ENCODE assay signal across 23 cellular contexts in genomic region chr16:79668502-79668901, GRCh38.
DNase-seq lines count a peak whose midpoint lies in the region; ATAC-seq and TF ChIP-seq lines count a peak whose summit lies in the region.
"Had no signal": no experiment of that assay in that cellular context is flagged by ENCODE, and none has a peak within 500 bp of the region (broad histone marks: within the 10 kb centered on the region; RNA-seq: fewer than 3 reads in every experiment).

No MANE protein-coding gene starts in this region.

- H2BK120ac ChIP-seq in mesendoderm (ENCODE audit: low read depth, low read length) = no peak overlapping the region

- H3K27me3 ChIP-seq in esophagus muscularis mucosa = no peaks in the 10 kb centered on the region
- no peaks in the 10 kb centered on the region for H3K27me3 ChIP-seq in mesendoderm (ENCODE audit: insufficient read depth, low read length, poor library complexity)
- H3K27me3 ChIP-seq: BE2C; BLaER1 treated with 17β-estradiol and CSF1 and Interleukin-3, amounts not matched to agents 10 nM and 100 nM had no signal

- no peak overlapping the region for H3K23ac ChIP-seq in mesendoderm (ENCODE audit: low read length)

- peak; percentile 11 to 12 for DNase-seq in activated T-cell treated with anti-CD3 and anti-CD28 coated beads, Interleukin-2, amount 50 U/mL, for 72 hours
- DNase-seq in activated T-cell treated with anti-CD3 and anti-CD28 coated beads, Interleukin-2, amount 50 U/mL, for 1 hour = no peak
- peak; percentile 61 for DNase-seq in activated CD4-positive, alpha-beta memory T cell treated with anti-CD3 and anti-CD28 coated beads for 36 hours
- peak; percentile 24 for DNase-seq in esophagus muscularis mucosa (ENCODE audit: extremely low spot score)
- DNase-seq in mesendoderm = no peak
- no peak for DNase-seq in Kasumi-1 (lab: John Stamatoyannopoulos, UW)
- DNase-seq: 8988T; ACHN; AML-193; BE2C; CD4-positive, alpha-beta T cell; CD8-positive, alpha-beta memory T cell; DMS 273 treated with DMSO at 0.1 percent for 48 hours; DMS79 treated with DMSO at 0.1 percent for 48 hours; GF-D8; GM23248; H7; HCEC 1CT had no signal

- peak; percentile 68 to 80 for ATAC-seq in activated T-cell treated with anti-CD3 and anti-CD28 coated beads, Interleukin-2, amount 50 U/mL, for 72 hours (replicated peaks in 1 of 2)
- ATAC-seq in HG02610 (IDR thresholded peaks at IDR 0.05; ENCODE audit: unreplicated experiment) (peak; percentile 50), GM19397 (IDR thresholded peaks at IDR 0.05; ENCODE audit: unreplicated experiment) (no peak)
- ATAC-seq: A549 had no signal

- no peak overlapping the region for H3K18ac ChIP-seq in mesendoderm (ENCODE audit: low read length)

- H3K36me3 ChIP-seq in esophagus muscularis mucosa = no peaks in the 10 kb centered on the region
- H3K36me3 ChIP-seq in mesendoderm (ENCODE audit: control insufficient read depth, insufficient read depth, low read length) = no peaks in the 10 kb centered on the region
- H3K36me3 ChIP-seq: BE2C; BLaER1 treated with 17β-estradiol and CSF1 and Interleukin-3, amounts not matched to agents 10 nM and 100 nM had no signal

- H3K4me2 ChIP-seq in mesendoderm (ENCODE audit: low read length) = no peak overlapping the region
- H3K4me2 ChIP-seq: A549; BLaER1 treated with 17β-estradiol and CSF1 and Interleukin-3, amounts not matched to agents 10 nM and 100 nM had no signal

- no peaks in the 10 kb centered on the region for H3K79me2 ChIP-seq in mesendoderm (ENCODE audit: control insufficient read depth, insufficient read depth, low read length)

- H3K56ac ChIP-seq in mesendoderm (ENCODE audit: low read length) = no peak overlapping the region

- no peaks in the 10 kb centered on the region for H3K79me1 ChIP-seq in mesendoderm (ENCODE audit: low read length)

- H3K4me3 Mint-ChIP-seq in activated T-cell treated with anti-CD3 and anti-CD28 coated beads, Interleukin-2, amount 50 U/mL, for 72 hours = peak overlapping the region in 1 of 2 donors; percentile 24
- H3K4me3 Mint-ChIP-seq in activated CD4-positive, alpha-beta memory T cell treated with anti-CD3 and anti-CD28 coated beads for 36 hours = no peak overlapping the region
- H3K4me3 Mint-ChIP-seq: CD14-positive monocyte; CD4-positive, alpha-beta T cell; CD8-positive, alpha-beta memory T cell had no signal

- no peak overlapping the region for H3K9ac ChIP-seq in mesendoderm (ENCODE audit: low read length)
- H3K9ac ChIP-seq: BLaER1 treated with 17β-estradiol and CSF1 and Interleukin-3, amounts not matched to agents 10 nM and 100 nM; GM23248 had no signal

- TF ChIP-seq POLR2A in esophagus muscularis mucosa (IDR thresholded peaks at IDR 0.05; ENCODE audit: low read depth) = no peak

- H3K4me3 ChIP-seq in esophagus muscularis mucosa (no peak overlapping the region), mesendoderm (ENCODE audit: low read length) (no peak overlapping the region)
- H3K4me3 ChIP-seq: A549; BLaER1 treated with 17β-estradiol and CSF1 and Interleukin-3, amounts not matched to agents 10 nM and 100 nM; GM23248 had no signal

- POLR2A ChIA-PET in activated CD4-positive, alpha-beta memory T cell treated with anti-CD3 and anti-CD28 coated beads for 36 hours (lab: Charles Lee) = no interaction called here

- H3K36me3 Mint-ChIP-seq in activated T-cell treated with anti-CD3 and anti-CD28 coated beads, Interleukin-2, amount 50 U/mL, for 72 hours (ENCODE audit: insufficient read depth in 2 of 2) = peaks cover 5% of the 10 kb centered on the region in 2 donors
- H3K36me3 Mint-ChIP-seq in activated CD4-positive, alpha-beta memory T cell treated with anti-CD3 and anti-CD28 coated beads for 36 hours = peaks cover 8% of the 10 kb centered on the region
- H3K36me3 Mint-ChIP-seq: CD14-positive monocyte had no signal

- no peak overlapping the region for H3K27ac Mint-ChIP-seq in activated T-cell treated with anti-CD3 and anti-CD28 coated beads, Interleukin-2, amount 50 U/mL, for 72 hours
- H3K27ac Mint-ChIP-seq in activated CD4-positive, alpha-beta memory T cell treated with anti-CD3 and anti-CD28 coated beads for 36 hours = no peak overlapping the region
- H3K27ac Mint-ChIP-seq: CD14-positive monocyte; CD4-positive, alpha-beta T cell; CD8-positive, alpha-beta memory T cell had no signal

- no peak overlapping the region for H2BK15ac ChIP-seq in mesendoderm (replicated peaks; ENCODE audit: low read depth)

- H2AK5ac ChIP-seq in mesendoderm (ENCODE audit: low read length) = no peak overlapping the region

- no peak overlapping the region for H3K4ac ChIP-seq in mesendoderm (ENCODE audit: low read depth, low read length)

- H3K27ac ChIP-seq in esophagus muscularis mucosa (replicated peaks in 1 of 4) (no peak overlapping the region), mesendoderm (ENCODE audit: low read depth, low read length) (no peak overlapping the region)
- H3K27ac ChIP-seq: A549; BLaER1 treated with 17β-estradiol and CSF1 and Interleukin-3, amounts not matched to agents 10 nM and 100 nM; GM23248 had no signal

- CTCF ChIA-PET in activated CD4-positive, alpha-beta memory T cell treated with anti-CD3 and anti-CD28 coated beads for 36 hours (lab: Charles Lee) = no interaction called here

- 89% methylated on average over 4 of the region's 4 CpGs for WGBS in esophagus muscularis mucosa
- WGBS in mesendoderm (ENCODE audit: extremely low coverage, insufficient coverage, low lambda C conversion rate) = no CpG with 5 or more reads among the region's 4 CpGs

- TF ChIP-seq CTCF in esophagus muscularis mucosa (IDR thresholded peaks at IDR 0.05) = no peak

- H2BK5ac ChIP-seq in mesendoderm (ENCODE audit: low read length) = no peak overlapping the region

- no peak overlapping the region for H4K8ac ChIP-seq in mesendoderm (ENCODE audit: low read depth, low read length)

- H3K4me1 ChIP-seq in esophagus muscularis mucosa = no peaks in the 10 kb centered on the region
- H3K4me1 ChIP-seq in mesendoderm (ENCODE audit: control insufficient read depth, low read depth, low read length) = no peaks in the 10 kb centered on the region
- H3K4me1 ChIP-seq: A549, BE2C had no signal

- intact Hi-C loops in activated CD4-positive, alpha-beta memory T cell treated with anti-CD3 and anti-CD28 coated beads for 36 hours (cut with micrococcal nuclease) = loop anchor here (1.0 kb wide), 1 partner anchor 40 kb away; no protein-coding TSS in a partner anchor
- intact Hi-C loops in esophagus muscularis mucosa (cut with DNase I) = no loop called here

- H3K27me3 Mint-ChIP-seq in activated T-cell treated with anti-CD3 and anti-CD28 coated beads, Interleukin-2, amount 50 U/mL, for 72 hours (ENCODE audit: low read depth) = peaks cover 11% of the 10 kb centered on the region
- peaks cover 5% of the 10 kb centered on the region for H3K27me3 Mint-ChIP-seq in activated CD4-positive, alpha-beta memory T cell treated with anti-CD3 and anti-CD28 coated beads for 36 hours
- H3K27me3 Mint-ChIP-seq: CD4-positive, alpha-beta T cell had no signal

- no peaks in the 10 kb centered on the region for H3K9me3 ChIP-seq in esophagus muscularis mucosa
- H3K9me3 ChIP-seq: BE2C had no signal

- no peak overlapping the region for H4K5ac ChIP-seq in mesendoderm (ENCODE audit: low read length)

- H3K9me3 Mint-ChIP-seq in activated T-cell treated with anti-CD3 and anti-CD28 coated beads, Interleukin-2, amount 50 U/mL, for 72 hours = peaks cover 4 to 11% of the 10 kb centered on the region in 2 donors
- H3K9me3 Mint-ChIP-seq in activated CD4-positive, alpha-beta memory T cell treated with anti-CD3 and anti-CD28 coated beads for 36 hours = peaks cover 13% of the 10 kb centered on the region

- no peaks in the 10 kb centered on the region for H3K4me1 Mint-ChIP-seq in activated T-cell treated with anti-CD3 and anti-CD28 coated beads, Interleukin-2, amount 50 U/mL, for 72 hours (ENCODE audit: low read depth)
- peaks cover 15% of the 10 kb centered on the region for H3K4me1 Mint-ChIP-seq in activated CD4-positive, alpha-beta memory T cell treated with anti-CD3 and anti-CD28 coated beads for 36 hours (ENCODE audit: low read depth)
- H3K4me1 Mint-ChIP-seq: CD14-positive monocyte; CD8-positive, alpha-beta memory T cell had no signal

- no peak for TF ChIP-seq EP300 in esophagus muscularis mucosa (IDR thresholded peaks at IDR 0.05)

Comparison
In these comparisons a context has a peak if more than half of its experiments do, and no peak if none do; other contexts are left out.
1. DNase-seq: peak in activated T-cell treated with anti-CD3 and anti-CD28 coated beads, Interleukin-2, amount 50 U/mL, for 72 hours (2 of 2), activated CD4-positive, alpha-beta memory T cell treated with anti-CD3 and anti-CD28 coated beads for 36 hours (single experiment) and esophagus muscularis mucosa (single experiment); none in activated T-cell treated with anti-CD3 and anti-CD28 coated beads, Interleukin-2, amount 50 U/mL, for 1 hour (single experiment), mesendoderm (single experiment) and Kasumi-1 (0 of 2).